23 cellular contexts compared by ENCODE assay signal in the genomic region with DNA sequence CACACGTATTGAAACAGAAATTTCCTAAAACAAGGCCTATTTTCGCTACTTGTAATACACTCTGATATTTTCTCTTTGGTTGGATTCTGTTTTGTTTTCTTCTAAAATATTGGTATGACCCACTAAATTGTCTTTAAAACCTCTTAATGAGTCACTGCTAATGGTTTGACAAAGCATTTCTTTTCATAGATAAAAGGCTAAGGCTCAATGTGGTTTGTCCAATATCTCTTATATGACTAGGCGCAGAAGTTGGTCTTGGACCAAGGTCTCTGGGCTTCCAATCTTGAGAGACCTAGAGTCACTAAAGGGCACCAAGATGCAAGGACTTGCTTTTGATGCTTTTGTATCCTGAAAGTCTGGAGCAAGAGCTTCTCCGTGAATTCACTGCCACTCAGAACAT.
"Had no signal": no experiment of that assay in that cellular context is flagged by ENCODE, and none has a peak within 500 bp of the region (broad histone marks: within the 10 kb centered on the region; RNA-seq: fewer than 3 reads in every experiment).

No MANE protein-coding gene starts in this region.

- H3K27me3 ChIP-seq: body of pancreas, Peyer's patch had no signal

- H3K4me3 Mint-ChIP-seq: activated CD4-positive, alpha-beta memory T cell treated with anti-CD3 and anti-CD28 coated beads for 36 hours; activated CD4-positive, alpha-beta T cell treated with anti-CD3 and anti-CD28 coated beads, Interleukin-2, amount 10 ng/mL, durations not matched to agents 7 days and 5 days; activated naive CD4-positive, alpha-beta T cell treated with anti-CD3 and anti-CD28 coated beads for 36 hours; activated naive CD8-positive, alpha-beta T cell; activated T-cell treated with anti-CD3 and anti-CD28 coated beads, Interleukin-2, amount 50 U/mL, for 4 hours; T-helper 1 cell treated with Interleukin-12 subunit alpha and Interleukin-12 subunit beta and Interleukin-4 antibody, amounts not matched to agents 30 μg/mL and 1 μg/mL, for 36 hours had no signal

- ATAC-seq: activated T-cell treated with anti-CD3 and anti-CD28 coated beads, Interleukin-2, amount 50 U/mL, for 4 hours had no signal

- H3K36me3 ChIP-seq: Peyer's patch had no signal

- H3K4me1 Mint-ChIP-seq: activated CD4-positive, alpha-beta T cell treated with anti-CD3 and anti-CD28 coated beads, Interleukin-2, amount 10 ng/mL, durations not matched to agents 7 days and 5 days had no signal

- H3K27me3 Mint-ChIP-seq: activated CD4-positive, alpha-beta memory T cell treated with anti-CD3 and anti-CD28 coated beads for 36 hours; activated CD4-positive, alpha-beta T cell treated with anti-CD3 and anti-CD28 coated beads, Interleukin-2, amount 10 ng/mL, durations not matched to agents 7 days and 5 days; activated naive CD8-positive, alpha-beta T cell had no signal

- H3K9me3 ChIP-seq: body of pancreas, Peyer's patch had no signal

- H3K4me3 ChIP-seq: body of pancreas, Peyer's patch had no signal

- H3K4me1 ChIP-seq: body of pancreas, Peyer's patch had no signal

- DNase-seq: activated CD4-positive, alpha-beta memory T cell treated with anti-CD3 and anti-CD28 coated beads for 36 hours; activated CD4-positive, alpha-beta T cell treated with anti-CD3 and anti-CD28 coated beads, Interleukin-2, amount 10 ng/mL, durations not matched to agents 7 days and 5 days; activated CD4-positive, CD25-positive, alpha-beta regulatory T cell; activated CD8-positive, alpha-beta memory T cell treated with anti-CD3 and anti-CD28 coated beads for 24 hours; activated gamma-delta T cell; activated naive CD4-positive, alpha-beta T cell treated with anti-CD3 and anti-CD28 coated beads for 36 hours; activated T-cell treated with anti-CD3 and anti-CD28 coated beads, Interleukin-2, amount 50 U/mL, for 4 hours; central memory CD4-positive, alpha-beta T cell; Karpas-422; NCI-H1105 treated with DMSO at 0.1 percent for 48 hours; NCI-H1436 treated with DMSO at 0.1 percent for 48 hours; NCI-H187; NCI-H2081; NCI-H510A treated with DMSO at 0.1 percent for 48 hours; NCI-H69; NK-92 treated with Interleukin-12 subunit alpha and Interleukin-12 subunit beta, amount 100 ng/mL, for 24 hours; Peyer's patch; SHP77 treated with DMSO at 0.1 percent for 48 hours; T1000 had no signal

- H3K36me3 Mint-ChIP-seq: activated CD4-positive, alpha-beta memory T cell treated with anti-CD3 and anti-CD28 coated beads for 36 hours; activated naive CD8-positive, alpha-beta T cell had no signal

- H3K9me3 Mint-ChIP-seq: activated CD4-positive, alpha-beta T cell treated with anti-CD3 and anti-CD28 coated beads, Interleukin-2, amount 10 ng/mL, durations not matched to agents 7 days and 5 days had no signal

- H3K27ac ChIP-seq: body of pancreas, VCaP had no signal

- H3K27ac Mint-ChIP-seq: activated CD4-positive, alpha-beta memory T cell treated with anti-CD3 and anti-CD28 coated beads for 36 hours; activated CD4-positive, alpha-beta T cell treated with anti-CD3 and anti-CD28 coated beads, Interleukin-2, amount 10 ng/mL, durations not matched to agents 7 days and 5 days; activated naive CD4-positive, alpha-beta T cell treated with anti-CD3 and anti-CD28 coated beads for 36 hours; activated naive CD8-positive, alpha-beta T cell; T-helper 1 cell treated with Interleukin-12 subunit alpha and Interleukin-12 subunit beta and Interleukin-4 antibody, amounts not matched to agents 30 μg/mL and 1 μg/mL, for 36 hours had no signal
